ENCODE assay signal across 16 cellular contexts in the genomic region with DNA sequence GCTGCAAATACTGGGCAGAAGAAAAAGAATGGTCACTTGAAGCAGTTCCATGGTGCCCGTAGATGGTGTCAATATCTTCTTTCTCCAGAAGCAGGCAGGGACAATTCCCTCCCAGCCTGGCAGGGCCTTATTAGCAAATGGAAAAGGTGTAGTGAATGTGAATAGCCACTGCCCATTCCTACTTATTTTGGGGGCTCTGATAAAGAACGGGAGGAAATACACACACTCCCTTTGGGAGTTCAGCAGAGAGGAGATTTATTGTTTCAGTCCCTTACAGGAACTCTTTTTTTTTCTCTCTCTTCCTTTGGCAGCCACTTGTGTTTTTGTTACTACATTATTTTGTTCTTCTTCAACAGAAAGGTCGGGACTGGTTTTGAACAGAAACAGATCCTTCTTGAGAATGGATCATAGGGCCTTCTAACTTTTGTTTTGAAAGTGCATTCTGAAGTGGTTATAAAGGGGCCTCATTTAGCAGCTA. TPM values are rescaled to one million over a fixed set of nuclear protein-coding genes. Genes with fewer than 3 reads are reported as not detected.
A peak's percentile ranks its signal among the peaks of the same experiment; 100 is the strongest.
DNase-seq lines count a peak whose midpoint lies in the region; ATAC-seq and TF ChIP-seq lines count a peak whose summit lies in the region.
"Had no signal": no experiment of that assay in that cellular context is flagged by ENCODE, and none has a peak within 500 bp of the region (broad histone marks: within the 10 kb centered on the region; RNA-seq: fewer than 3 reads in every experiment).

A gene with protein sequence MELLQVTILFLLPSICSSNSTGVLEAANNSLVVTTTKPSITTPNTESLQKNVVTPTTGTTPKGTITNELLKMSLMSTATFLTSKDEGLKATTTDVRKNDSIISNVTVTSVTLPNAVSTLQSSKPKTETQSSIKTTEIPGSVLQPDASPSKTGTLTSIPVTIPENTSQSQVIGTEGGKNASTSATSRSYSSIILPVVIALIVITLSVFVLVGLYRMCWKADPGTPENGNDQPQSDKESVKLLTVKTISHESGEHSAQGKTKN (minus strand): TSS at position 159 of the 478 bp plus-strand sequence. CDS start 108 bp downstream, at position 51.

- H3K27ac Mint-ChIP-seq in naive thymus-derived CD4-positive, alpha-beta T cell = no peak within 1 kb of the TSS
- H3K27ac Mint-ChIP-seq: CD4-positive, alpha-beta T cell had no signal

- TF ChIP-seq EP300 in SK-N-SH (IDR thresholded peaks at IDR 0.05; ENCODE audit: borderline replicate concordance in 1 of 2, low read depth in 1 of 2, low read length in 1 of 2) (no peak), suprapubic skin (IDR thresholded peaks at IDR 0.05) (no peak)

- POLR2A ChIA-PET in SK-N-SH (lab: Yijun Ruan, JAX) = no interaction called here
- POLR2A ChIA-PET in naive thymus-derived CD4-positive, alpha-beta T cell (lab: Charles Lee) = no interaction called here

- H3K9me2 ChIP-seq in SK-N-SH = no peaks in the 10 kb centered on the region

- H3K4me3 Mint-ChIP-seq in naive thymus-derived CD4-positive, alpha-beta T cell = no peak within 1 kb of the TSS
- H3K4me3 Mint-ChIP-seq: CD4-positive, alpha-beta T cell had no signal

- intact Hi-C loops in naive thymus-derived CD4-positive, alpha-beta T cell (cut with micrococcal nuclease) = no loop called here

- H3K4me1 ChIP-seq in SK-N-SH (ENCODE audit: control insufficient read depth in 1 of 2, insufficient read depth in 2 of 2, low read depth in 1 of 2, low read length in 1 of 2) (peaks cover 0 to 5% of the 10 kb centered on the region in 2 experiments; a peak in 1 of 4 replicates), suprapubic skin (peaks cover 5% of the 10 kb centered on the region)
- H3K4me1 ChIP-seq in naive thymus-derived CD4-positive, alpha-beta T cell (ENCODE audit: control insufficient read depth in 2 of 2, insufficient read depth in 2 of 2, low read length in 2 of 2) = no peaks in the 10 kb centered on the region

- 65% methylated on average over 3 of the region's 3 CpGs for WGBS in SK-N-SH (ENCODE audit: low lambda C conversion rate)
- 35% methylated on average over 3 of the region's 3 CpGs for WGBS in suprapubic skin

- H2AFZ ChIP-seq in SK-N-SH (ENCODE audit: low read depth) = peak within 1 kb of the TSS; percentile 68

- no peak within 1 kb of the TSS for H3K9ac ChIP-seq in SK-N-SH

- H4K20me1 ChIP-seq in SK-N-SH (ENCODE audit: insufficient read depth) = no peaks in the 10 kb centered on the region

- ATAC-seq in GM21717 (IDR thresholded peaks at IDR 0.05; ENCODE audit: unreplicated experiment) (no peak), HG02970 (IDR thresholded peaks at IDR 0.05; ENCODE audit: low FRiP score, unreplicated experiment) (no peak), GM21786 (IDR thresholded peaks at IDR 0.05; ENCODE audit: unreplicated experiment) (no peak)
- ATAC-seq in naive thymus-derived CD4-positive, alpha-beta T cell = no peak
- ATAC-seq: HCT116 had no signal

- peaks cover 0 to 4% (median 0%) of the 10 kb centered on the region in 11 donors for H3K9me3 Mint-ChIP-seq in naive thymus-derived CD4-positive, alpha-beta T cell
- H3K9me3 Mint-ChIP-seq: CD4-positive, alpha-beta T cell had no signal

- no peaks in the 10 kb centered on the region for H3K79me2 ChIP-seq in SK-N-SH (ENCODE audit: insufficient read depth)

- TF ChIP-seq RAD21 in SK-N-SH (IDR thresholded peaks at IDR 0.05; ENCODE audit: low read length) = no peak

- no peaks in the 10 kb centered on the region for H3K4me1 Mint-ChIP-seq in naive thymus-derived CD4-positive, alpha-beta T cell

- TF ChIP-seq POLR2A in suprapubic skin (IDR thresholded peaks at IDR 0.05) = no peak

- H3K27me3 ChIP-seq in SK-N-SH (ENCODE audit: insufficient read depth) (no peaks in the 10 kb centered on the region), suprapubic skin (no peaks in the 10 kb centered on the region)
- no peaks in the 10 kb centered on the region for H3K27me3 ChIP-seq in naive thymus-derived CD4-positive, alpha-beta T cell (ENCODE audit: control insufficient read depth in 2 of 2, insufficient read depth in 2 of 2, low read length in 2 of 2)

- H3K4me3 ChIP-seq in SK-N-SH (ENCODE audit: low read depth in 2 of 2, low read length in 1 of 2) = no peak within 1 kb of the TSS
- no peak within 1 kb of the TSS for H3K4me3 ChIP-seq in fibroblast of mammary gland (ENCODE audit: control insufficient read depth, low read depth, low read length)
- H3K4me3 ChIP-seq in suprapubic skin = peak within 1 kb of the TSS; percentile 36
- H3K4me3 ChIP-seq in naive thymus-derived CD4-positive, alpha-beta T cell (ENCODE audit: low read length) = no peak within 1 kb of the TSS

- H3K36me3 Mint-ChIP-seq in naive thymus-derived CD4-positive, alpha-beta T cell = no peaks in the 10 kb centered on the region

- H3K4me2 ChIP-seq in SK-N-SH = peak within 1 kb of the TSS; percentile 1; the same call in 1 of the 2 replicates

- CTCF ChIA-PET in SK-N-SH (lab: Yijun Ruan, JAX) = no interaction called here
- CTCF ChIA-PET in naive thymus-derived CD4-positive, alpha-beta T cell (lab: Charles Lee) = interaction anchor here (0.6 kb wide), 1 partner anchor 28 kb away, joined by 3 read pairs; no protein-coding TSS in a partner anchor

- TF ChIP-seq CTCF in SK-N-SH (IDR thresholded peaks at IDR 0.05) = no peak
- TF ChIP-seq CTCF in fibroblast of mammary gland (conservative IDR thresholded peaks at IDR 0.05; ENCODE audit: control insufficient read depth, insufficient read depth, low read depth, low read length) = no peak
- no peak for TF ChIP-seq CTCF in suprapubic skin (IDR thresholded peaks at IDR 0.05)

- no peaks in the 10 kb centered on the region for H3K9me3 ChIP-seq in SK-N-SH
- no peaks in the 10 kb centered on the region for H3K9me3 ChIP-seq in suprapubic skin
- H3K9me3 ChIP-seq in naive thymus-derived CD4-positive, alpha-beta T cell (ENCODE audit: control insufficient read depth in 2 of 3, low read length in 3 of 3) = no peaks in the 10 kb centered on the region

- no peaks in the 10 kb centered on the region for H3F3A ChIP-seq in SK-N-SH (replicated peaks; ENCODE audit: insufficient read depth)

- H3K27me3 Mint-ChIP-seq in naive thymus-derived CD4-positive, alpha-beta T cell = peaks cover 4 to 31% (median 9%) of the 10 kb centered on the region in 5 donors

- H3K27ac ChIP-seq in SK-N-SH (ENCODE audit: low read depth in 2 of 2, low read length in 1 of 2) = peak within 1 kb of the TSS; percentile 39 to 45; a peak in 3 of 4 replicates
- H3K27ac ChIP-seq in suprapubic skin = peak within 1 kb of the TSS; percentile 52
- H3K27ac ChIP-seq in naive thymus-derived CD4-positive, alpha-beta T cell (ENCODE audit: low read depth, low read length) = no peak within 1 kb of the TSS

- DNase-seq in SK-N-SH (no peak), fibroblast of mammary gland (ENCODE audit: low read depth) (peak; percentile 15), mucosa of gallbladder (ENCODE audit: low spot score) (no peak), suprapubic skin (ENCODE audit: low spot score in 2 of 2) (no peak)
- DNase-seq in naive thymus-derived CD4-positive, alpha-beta T cell = no peak
- DNase-seq: amniotic stem cell; CD4-positive, alpha-beta T cell; erythroblast; posterior cingulate gyrus; T-helper 9 cell had no signal

- H3K36me3 ChIP-seq in SK-N-SH (replicated peaks in 1 of 2; ENCODE audit: control insufficient read depth in 1 of 2, insufficient read depth in 2 of 2, low read length in 1 of 2) (no peaks in the 10 kb centered on the region), suprapubic skin (no peaks in the 10 kb centered on the region)
- no peaks in the 10 kb centered on the region for H3K36me3 ChIP-seq in naive thymus-derived CD4-positive, alpha-beta T cell (ENCODE audit: control insufficient read depth in 2 of 3, insufficient read depth in 3 of 3, low read length in 3 of 3)

TF ChIP-seq in SK-N-SH, 30 proteins besides CTCF, POLR2A, EP300 and RAD21 (continues in another document):
- no peak for TF ChIP-seq CHD2 (IDR thresholded peaks at IDR 0.05; ENCODE audit: low read length, partially characterized antibody)
- TF ChIP-seq FOSL2 (IDR thresholded peaks at IDR 0.05; ENCODE audit: borderline replicate concordance, low read depth) = no peak
- TF ChIP-seq NFIC (IDR thresholded peaks at IDR 0.05; ENCODE audit: borderline replicate concordance) = no peak
- TF ChIP-seq POLR2AphosphoS5 (IDR thresholded peaks at IDR 0.05; ENCODE audit: low read depth, low read length) = no peak
- no peak for TF ChIP-seq GATA2 (CRISPR knock-in tag; IDR thresholded peaks at IDR 0.05)
- TF ChIP-seq, protein P1, sequence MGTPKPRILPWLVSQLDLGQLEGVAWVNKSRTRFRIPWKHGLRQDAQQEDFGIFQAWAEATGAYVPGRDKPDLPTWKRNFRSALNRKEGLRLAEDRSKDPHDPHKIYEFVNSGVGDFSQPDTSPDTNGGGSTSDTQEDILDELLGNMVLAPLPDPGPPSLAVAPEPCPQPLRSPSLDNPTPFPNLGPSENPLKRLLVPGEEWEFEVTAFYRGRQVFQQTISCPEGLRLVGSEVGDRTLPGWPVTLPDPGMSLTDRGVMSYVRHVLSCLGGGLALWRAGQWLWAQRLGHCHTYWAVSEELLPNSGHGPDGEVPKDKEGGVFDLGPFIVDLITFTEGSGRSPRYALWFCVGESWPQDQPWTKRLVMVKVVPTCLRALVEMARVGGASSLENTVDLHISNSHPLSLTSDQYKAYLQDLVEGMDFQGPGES (IDR thresholded peaks at IDR 0.05; ENCODE audit: low read depth, low read length) = no peak
- TF ChIP-seq GABPA (IDR thresholded peaks at IDR 0.05; ENCODE audit: low read depth) = no peak
- TF ChIP-seq NRF1 (IDR thresholded peaks at IDR 0.05; ENCODE audit: low read depth, low read length) = no peak
- TF ChIP-seq, protein P2, sequence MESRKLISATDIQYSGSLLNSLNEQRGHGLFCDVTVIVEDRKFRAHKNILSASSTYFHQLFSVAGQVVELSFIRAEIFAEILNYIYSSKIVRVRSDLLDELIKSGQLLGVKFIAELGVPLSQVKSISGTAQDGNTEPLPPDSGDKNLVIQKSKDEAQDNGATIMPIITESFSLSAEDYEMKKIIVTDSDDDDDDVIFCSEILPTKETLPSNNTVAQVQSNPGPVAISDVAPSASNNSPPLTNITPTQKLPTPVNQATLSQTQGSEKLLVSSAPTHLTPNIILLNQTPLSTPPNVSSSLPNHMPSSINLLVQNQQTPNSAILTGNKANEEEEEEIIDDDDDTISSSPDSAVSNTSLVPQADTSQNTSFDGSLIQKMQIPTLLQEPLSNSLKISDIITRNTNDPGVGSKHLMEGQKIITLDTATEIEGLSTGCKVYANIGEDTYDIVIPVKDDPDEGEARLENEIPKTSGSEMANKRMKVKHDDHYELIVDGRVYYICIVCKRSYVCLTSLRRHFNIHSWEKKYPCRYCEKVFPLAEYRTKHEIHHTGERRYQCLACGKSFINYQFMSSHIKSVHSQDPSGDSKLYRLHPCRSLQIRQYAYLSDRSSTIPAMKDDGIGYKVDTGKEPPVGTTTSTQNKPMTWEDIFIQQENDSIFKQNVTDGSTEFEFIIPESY (IDR thresholded peaks at IDR 0.05; ENCODE audit: borderline replicate concordance, low read depth) = no peak

RNA-seq across cellular contexts. Expression of the gene that starts here (rescaled TPM):
- polyA plus RNA-seq in SK-N-SH (2012; rRNA removed) = 0.30 and 0.62 TPM in 2 replicates
- polyA plus RNA-seq in SK-N-SH (2012; cell fraction: cytosol; rRNA removed) = 0.49 and 0.70 TPM in 2 replicates
- polyA plus RNA-seq in SK-N-SH (2012; cell fraction: nucleus; rRNA removed) = 0.07 and 0.20 TPM in 2 replicates
- total RNA-seq in mucosa of gallbladder (13.9 TPM), suprapubic skin (10 to 100 TPM in 2 of 4 donors, 1 to 10 TPM in 2; 5.3 to 22.7 (median 10.2) TPM)
- not detected for total RNA-seq in naive thymus-derived CD4-positive, alpha-beta T cell
- not detected for polyA plus RNA-seq in naive thymus-derived CD4-positive, alpha-beta T cell
- total RNA-seq: CD4-positive, alpha-beta T cell; OCI-LY7 had no signal
- polyA plus RNA-seq: keratinocyte had no signal

Comparison
In these comparisons a context has a peak if more than half of its experiments do, and no peak if none do; other contexts are left out.
1. RNA of the gene that starts here (total RNA-seq): 13.9 TPM in mucosa of gallbladder (single experiment) and 5.3 to 22.7 TPM in suprapubic skin; not detected in naive thymus-derived CD4-positive, alpha-beta T cell; every median in the first group is over 4 times any median in the second.